Comparison of ENCODE assay signal across 15 cellular contexts in genomic region chrX:148416931-148417330, GRCh38.
"Had no signal": no experiment of that assay in that cellular context is flagged by ENCODE, and none has a peak within 500 bp of the region (broad histone marks: within the 10 kb centered on the region; RNA-seq: fewer than 3 reads in every experiment).

No MANE protein-coding gene starts in this region.

- H3K4me1 ChIP-seq: esophagus squamous epithelium, gastroesophageal sphincter, neural progenitor cell, tibial artery had no signal

- ATAC-seq: activated T-helper 17 cell treated with anti-CD3 and anti-CD28 coated beads, Interleukin-2, amount 50 U/mL, for 72 hours; gastroesophageal sphincter; stimulated activated effector memory CD8-positive, alpha-beta T cell treated with anti-CD3 and anti-CD28 coated beads, Interleukin-12 subunit alpha, Interleukin-12 subunit beta, amount 100 ng/mL, for 72 hours; T-cell had no signal

- H3K27ac Mint-ChIP-seq: activated CD4-positive, alpha-beta T cell treated with anti-CD3 and anti-CD28 coated beads, Interleukin-2, amount 10 ng/mL, durations not matched to agents 24 days and 14 days; activated naive CD4-positive, alpha-beta T cell treated with anti-CD3 and anti-CD28 coated beads, Interleukin-2, amount 10 ng/mL, durations not matched to agents 7 days and 5 days; activated T-helper 17 cell treated with anti-CD3 and anti-CD28 coated beads, Interleukin-2, amount 50 U/mL, for 72 hours; brain; mesothelial cell of epicardium; neural progenitor cell; stimulated activated effector memory CD8-positive, alpha-beta T cell treated with anti-CD3 and anti-CD28 coated beads, Interleukin-12 subunit alpha, Interleukin-12 subunit beta, amount 100 ng/mL, for 72 hours; T-cell had no signal

- H3K4me1 Mint-ChIP-seq: activated naive CD4-positive, alpha-beta T cell treated with anti-CD3 and anti-CD28 coated beads, Interleukin-2, amount 10 ng/mL, durations not matched to agents 7 days and 5 days; brain; mesothelial cell of epicardium; neural progenitor cell; T-cell had no signal

- DNase-seq: activated CD4-positive, alpha-beta T cell treated with anti-CD3 and anti-CD28 coated beads, Interleukin-2, amount 10 ng/mL, durations not matched to agents 24 days and 14 days; activated CD8-positive, alpha-beta memory T cell treated with anti-CD3 and anti-CD28 coated beads for 24 hours; activated naive CD4-positive, alpha-beta T cell treated with anti-CD3 and anti-CD28 coated beads, Interleukin-2, amount 10 ng/mL, durations not matched to agents 7 days and 5 days; esophagus squamous epithelium; ovary; T-cell; tibial artery; WERI-Rb-1 had no signal

- H3K9me3 Mint-ChIP-seq: activated naive CD4-positive, alpha-beta T cell treated with anti-CD3 and anti-CD28 coated beads, Interleukin-2, amount 10 ng/mL, durations not matched to agents 7 days and 5 days; neural progenitor cell; T-cell had no signal

- H3K36me3 Mint-ChIP-seq: activated naive CD4-positive, alpha-beta T cell treated with anti-CD3 and anti-CD28 coated beads, Interleukin-2, amount 10 ng/mL, durations not matched to agents 7 days and 5 days; brain; mesothelial cell of epicardium; neural progenitor cell; stimulated activated effector memory CD8-positive, alpha-beta T cell treated with anti-CD3 and anti-CD28 coated beads, Interleukin-12 subunit alpha, Interleukin-12 subunit beta, amount 100 ng/mL, for 72 hours; T-cell had no signal

- H3K27me3 ChIP-seq: esophagus squamous epithelium, gastroesophageal sphincter, neural progenitor cell, ovary, tibial artery had no signal

- H3K27ac ChIP-seq: esophagus squamous epithelium, gastroesophageal sphincter, neural progenitor cell, ovary, tibial artery, WERI-Rb-1 had no signal

- H3K4me3 ChIP-seq: esophagus squamous epithelium, gastroesophageal sphincter, neural progenitor cell, ovary, smooth muscle cell, tibial artery had no signal

- H3K4me3 Mint-ChIP-seq: activated CD4-positive, alpha-beta T cell treated with anti-CD3 and anti-CD28 coated beads, Interleukin-2, amount 10 ng/mL, durations not matched to agents 24 days and 14 days; activated naive CD4-positive, alpha-beta T cell treated with anti-CD3 and anti-CD28 coated beads, Interleukin-2, amount 10 ng/mL, durations not matched to agents 7 days and 5 days; activated T-helper 17 cell treated with anti-CD3 and anti-CD28 coated beads, Interleukin-2, amount 50 U/mL, for 72 hours; brain; mesothelial cell of epicardium; neural progenitor cell; stimulated activated effector memory CD8-positive, alpha-beta T cell treated with anti-CD3 and anti-CD28 coated beads, Interleukin-12 subunit alpha, Interleukin-12 subunit beta, amount 100 ng/mL, for 72 hours; T-cell had no signal

- H3K9me3 ChIP-seq: esophagus squamous epithelium, gastroesophageal sphincter, ovary, tibial artery had no signal

- H3K27me3 Mint-ChIP-seq: activated CD4-positive, alpha-beta T cell treated with anti-CD3 and anti-CD28 coated beads, Interleukin-2, amount 10 ng/mL, durations not matched to agents 24 days and 14 days; activated naive CD4-positive, alpha-beta T cell treated with anti-CD3 and anti-CD28 coated beads, Interleukin-2, amount 10 ng/mL, durations not matched to agents 7 days and 5 days; brain had no signal

- H3K36me3 ChIP-seq: esophagus squamous epithelium, gastroesophageal sphincter, neural progenitor cell, ovary, tibial artery, WERI-Rb-1 had no signal
